In the genomic region with DNA sequence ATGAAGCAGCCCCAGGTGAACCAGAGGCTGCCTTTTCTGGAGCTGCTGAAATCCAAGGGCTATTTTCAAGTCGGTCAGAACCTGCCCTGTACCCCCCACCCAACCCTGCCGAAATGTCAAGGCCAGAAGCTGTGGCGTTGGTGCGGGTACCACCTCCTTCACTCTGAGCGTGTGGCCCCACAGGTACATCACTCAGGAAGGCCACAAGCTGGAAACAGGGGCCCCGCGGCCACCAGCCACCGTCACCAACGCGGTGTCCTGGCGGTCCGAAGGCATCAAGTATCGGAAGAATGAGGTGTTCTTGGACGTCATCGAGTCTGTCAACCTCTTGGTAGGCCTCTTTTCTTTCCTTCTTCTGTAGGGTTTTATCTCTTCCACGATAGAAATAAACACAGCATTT, we compare ENCODE assay signal across 20 cellular contexts. TPM values are rescaled to one million over a fixed set of nuclear protein-coding genes. Genes with fewer than 3 reads are reported as not detected.
A peak's percentile ranks its signal among the peaks of the same experiment; 100 is the strongest.
DNase-seq lines count a peak whose midpoint lies in the region; ATAC-seq, FAIRE-seq and TF ChIP-seq lines count a peak whose summit lies in the region.
"Had no signal": no experiment of that assay in that cellular context is flagged by ENCODE, and none has a peak within 500 bp of the region (broad histone marks: within the 10 kb centered on the region; RNA-seq: fewer than 3 reads in every experiment).

No MANE protein-coding gene starts in this region.

- peak in 1 of 2 donors; percentile 20 for ATAC-seq in activated T-cell treated with anti-CD3 and anti-CD28 coated beads, Interleukin-2, amount 50 U/mL, for 72 hours (replicated peaks in 1 of 2)
- ATAC-seq in WTC11 (no peak), upper lobe of right lung (no peak)
- ATAC-seq: A549 had no signal

- peak overlapping the region; percentile 58 to 73 for H3K4me3 Mint-ChIP-seq in activated T-cell treated with anti-CD3 and anti-CD28 coated beads, Interleukin-2, amount 50 U/mL, for 72 hours
- H3K4me3 Mint-ChIP-seq in WTC11, result no peak overlapping the region
- H3K4me3 Mint-ChIP-seq: HFFc6 had no signal

- H3K4me3 ChIP-seq in upper lobe of right lung (no peak overlapping the region), HAP-1 (no peak overlapping the region), small intestine (ENCODE audit: low read depth in 1 of 2, low read length in 2 of 2) (no peak overlapping the region)
- H3K4me3 ChIP-seq: A549, PC-9 had no signal

- H3K27me3 ChIP-seq in upper lobe of right lung, result no peaks in the 10 kb centered on the region
- H3K27me3 ChIP-seq in HAP-1 (ENCODE audit: low read depth), result no peaks in the 10 kb centered on the region
- H3K27me3 ChIP-seq in small intestine (ENCODE audit: control insufficient read depth in 2 of 2, insufficient read depth in 2 of 2, low read length in 2 of 2), result no peaks in the 10 kb centered on the region

- no peaks in the 10 kb centered on the region for H3K4me1 ChIP-seq in upper lobe of right lung
- peaks cover 13% of the 10 kb centered on the region for H3K4me1 ChIP-seq in HAP-1
- H3K4me1 ChIP-seq in small intestine (ENCODE audit: control insufficient read depth in 2 of 2, insufficient read depth in 1 of 2, low read depth in 1 of 2, low read length in 1 of 2), result no peaks in the 10 kb centered on the region
- H3K4me1 ChIP-seq: A549, Caco-2 had no signal

- no peak for FAIRE-seq in small intestine (lab: Jason Lieb, UNC)
- FAIRE-seq: A549 had no signal

- no peak overlapping the region for H3K27ac ChIP-seq in upper lobe of right lung
- H3K27ac ChIP-seq in small intestine (ENCODE audit: low read depth in 1 of 2, low read length in 1 of 2), result no peak overlapping the region
- H3K27ac ChIP-seq: A549, PC-9 had no signal

- H3K27ac Mint-ChIP-seq in activated T-cell treated with anti-CD3 and anti-CD28 coated beads, Interleukin-2, amount 50 U/mL, for 72 hours, result peak overlapping the region; percentile 35
- no peak overlapping the region for H3K27ac Mint-ChIP-seq in WTC11

- in situ Hi-C loops in HAP-1 (cut with MboI; ENCODE audit: low sequenced_read_pairs), result no loop called here

- intact Hi-C loops in upper lobe of right lung (cut with DNase I), result no loop called here

- H3K9me3 ChIP-seq in upper lobe of right lung (no peaks in the 10 kb centered on the region), HAP-1 (no peaks in the 10 kb centered on the region), small intestine (ENCODE audit: control insufficient read depth, low read depth) (no peaks in the 10 kb centered on the region)
- H3K9me3 ChIP-seq: A549, Caco-2 had no signal

- POLR2A ChIA-PET in WTC11 (lab: Charles Lee), result interaction anchor here (0.5 kb wide), 1 partner anchor 159 kb away, joined by 3 read pairs; no protein-coding TSS in a partner anchor

- H3K27me3 Mint-ChIP-seq in activated T-cell treated with anti-CD3 and anti-CD28 coated beads, Interleukin-2, amount 50 U/mL, for 72 hours (ENCODE audit: low read depth), result no peaks in the 10 kb centered on the region
- no peaks in the 10 kb centered on the region for H3K27me3 Mint-ChIP-seq in WTC11 (ENCODE audit: low read depth)

- TF ChIP-seq CTCF in WTC11 (IDR thresholded peaks at IDR 0.05), result no peak
- TF ChIP-seq CTCF in upper lobe of right lung (IDR thresholded peaks at IDR 0.05), result no peak

- peaks cover 86% of the 10 kb centered on the region for H3K36me3 ChIP-seq in upper lobe of right lung
- H3K36me3 ChIP-seq in HAP-1 (replicated peaks), result peaks cover 29% of the 10 kb centered on the region
- H3K36me3 ChIP-seq in small intestine (ENCODE audit: control insufficient read depth in 2 of 2, insufficient read depth in 2 of 2, low read length in 2 of 2), result peaks cover 15 to 36% of the 10 kb centered on the region in 2 donors

- H3K4me1 Mint-ChIP-seq in activated T-cell treated with anti-CD3 and anti-CD28 coated beads, Interleukin-2, amount 50 U/mL, for 72 hours (ENCODE audit: low read depth), result peaks cover 63% of the 10 kb centered on the region
- no peaks in the 10 kb centered on the region for H3K4me1 Mint-ChIP-seq in WTC11

- 95 to 96% (median 95%) methylated on average over 16 of the region's 16 CpGs for WGBS in small intestine, 3 donors

- H3K9me3 Mint-ChIP-seq in activated T-cell treated with anti-CD3 and anti-CD28 coated beads, Interleukin-2, amount 50 U/mL, for 72 hours, result no peaks in the 10 kb centered on the region
- no peaks in the 10 kb centered on the region for H3K9me3 Mint-ChIP-seq in WTC11

- no peak for DNase-seq in activated T-cell treated with anti-CD3 and anti-CD28 coated beads, Interleukin-2, amount 50 U/mL, for 72 hours
- no peak for DNase-seq in activated T-cell treated with anti-CD3 and anti-CD28 coated beads, Interleukin-2, amount 50 U/mL, for 48 hours
- DNase-seq in WTC11 (ENCODE audit: low spot score), result peak; percentile 3
- DNase-seq in mesenteric fat pad (ENCODE audit: low spot score), result peak; percentile 80
- peak; percentile 34 for DNase-seq in upper lobe of right lung
- DNase-seq in HAP-1 (ENCODE audit: low spot score in 2 of 2), result no peak
- DNase-seq in small intestine, result no peak
- DNase-seq: C1 segment of cervical spinal cord, Caco-2, EL, GOT3, HFFc6, NCI-H1048, NCI-H1436 treated with DMSO at 0.1 percent for 48 hours, NCI-H2081 treated with DMSO at 0.1 percent for 48 hours, NCI-H510A treated with DMSO at 0.1 percent for 48 hours, NCI-H82, PC-9 had no signal

- CTCF ChIA-PET in WTC11 (lab: Charles Lee), result interaction anchor here (0.9 to 1.3 kb wide), 2 partner anchors 23 to 24 kb away, joined by 3 to 4 read pairs; partner anchors contain the start of gene FAM32A

- peaks cover 20 to 35% of the 10 kb centered on the region in 2 donors for H3K36me3 Mint-ChIP-seq in activated T-cell treated with anti-CD3 and anti-CD28 coated beads, Interleukin-2, amount 50 U/mL, for 72 hours (ENCODE audit: insufficient read depth in 2 of 2)
- peaks cover 7% of the 10 kb centered on the region for H3K36me3 Mint-ChIP-seq in WTC11

TF ChIP-seq in WTC11, 78 proteins besides CTCF, POLR2A, EP300 and RAD21 (continues in another document):
- TF ChIP-seq TEAD1 (CRISPR knock-in tag; IDR thresholded peaks at IDR 0.05), result no peak
- TF ChIP-seq, protein P1, sequence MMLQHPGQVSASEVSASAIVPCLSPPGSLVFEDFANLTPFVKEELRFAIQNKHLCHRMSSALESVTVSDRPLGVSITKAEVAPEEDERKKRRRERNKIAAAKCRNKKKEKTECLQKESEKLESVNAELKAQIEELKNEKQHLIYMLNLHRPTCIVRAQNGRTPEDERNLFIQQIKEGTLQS (CRISPR knock-in tag; conservative IDR thresholded peaks at IDR 0.05), result no peak
- TF ChIP-seq ZNF317 (CRISPR knock-in tag; IDR thresholded peaks at IDR 0.05; ENCODE audit: borderline replicate concordance, low read depth), result no peak
- no peak for TF ChIP-seq MAX (CRISPR knock-in tag; IDR thresholded peaks at IDR 0.05)
- no peak for TF ChIP-seq KAT7 (CRISPR knock-in tag; IDR thresholded peaks at IDR 0.05; ENCODE audit: borderline replicate concordance)
- TF ChIP-seq, protein P2, sequence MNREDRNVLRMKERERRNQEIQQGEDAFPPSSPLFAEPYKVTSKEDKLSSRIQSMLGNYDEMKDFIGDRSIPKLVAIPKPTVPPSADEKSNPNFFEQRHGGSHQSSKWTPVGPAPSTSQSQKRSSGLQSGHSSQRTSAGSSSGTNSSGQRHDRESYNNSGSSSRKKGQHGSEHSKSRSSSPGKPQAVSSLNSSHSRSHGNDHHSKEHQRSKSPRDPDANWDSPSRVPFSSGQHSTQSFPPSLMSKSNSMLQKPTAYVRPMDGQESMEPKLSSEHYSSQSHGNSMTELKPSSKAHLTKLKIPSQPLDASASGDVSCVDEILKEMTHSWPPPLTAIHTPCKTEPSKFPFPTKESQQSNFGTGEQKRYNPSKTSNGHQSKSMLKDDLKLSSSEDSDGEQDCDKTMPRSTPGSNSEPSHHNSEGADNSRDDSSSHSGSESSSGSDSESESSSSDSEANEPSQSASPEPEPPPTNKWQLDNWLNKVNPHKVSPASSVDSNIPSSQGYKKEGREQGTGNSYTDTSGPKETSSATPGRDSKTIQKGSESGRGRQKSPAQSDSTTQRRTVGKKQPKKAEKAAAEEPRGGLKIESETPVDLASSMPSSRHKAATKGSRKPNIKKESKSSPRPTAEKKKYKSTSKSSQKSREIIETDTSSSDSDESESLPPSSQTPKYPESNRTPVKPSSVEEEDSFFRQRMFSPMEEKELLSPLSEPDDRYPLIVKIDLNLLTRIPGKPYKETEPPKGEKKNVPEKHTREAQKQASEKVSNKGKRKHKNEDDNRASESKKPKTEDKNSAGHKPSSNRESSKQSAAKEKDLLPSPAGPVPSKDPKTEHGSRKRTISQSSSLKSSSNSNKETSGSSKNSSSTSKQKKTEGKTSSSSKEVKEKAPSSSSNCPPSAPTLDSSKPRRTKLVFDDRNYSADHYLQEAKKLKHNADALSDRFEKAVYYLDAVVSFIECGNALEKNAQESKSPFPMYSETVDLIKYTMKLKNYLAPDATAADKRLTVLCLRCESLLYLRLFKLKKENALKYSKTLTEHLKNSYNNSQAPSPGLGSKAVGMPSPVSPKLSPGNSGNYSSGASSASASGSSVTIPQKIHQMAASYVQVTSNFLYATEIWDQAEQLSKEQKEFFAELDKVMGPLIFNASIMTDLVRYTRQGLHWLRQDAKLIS (CRISPR knock-in tag; IDR thresholded peaks at IDR 0.05; ENCODE audit: borderline replicate concordance), result no peak
- no peak for TF ChIP-seq FOXK1 (CRISPR knock-in tag; IDR thresholded peaks at IDR 0.05)

RNA-seq across cellular contexts. Expression of gene AP1M1, which starts 11.1 kb away (rescaled TPM):
- total RNA-seq in activated T-cell treated with anti-CD3 and anti-CD28 coated beads, Interleukin-2, amount 50 U/mL, for 72 hours, result 100 to 1,000 TPM; 112 TPM
- total RNA-seq in WTC11 (2021), result 27.7 to 34.5 TPM (median 30.5 TPM) in 3 replicates
- 110 TPM for total RNA-seq in mesenteric fat pad
- 72.1 TPM for total RNA-seq in upper lobe of right lung
- polyA plus RNA-seq in small intestine, result 10 to 100 TPM; 29.7 to 97.8 (median 84.1) TPM

RNA-seq across cellular contexts. Expression of gene FAM32A, which starts 23.6 kb away (rescaled TPM):
- total RNA-seq in activated T-cell treated with anti-CD3 and anti-CD28 coated beads, Interleukin-2, amount 50 U/mL, for 72 hours, result 10 to 100 TPM; 47.0 to 49.5 TPM
- total RNA-seq in WTC11 (2021) (59.5 to 62.6 TPM (median 62.2 TPM) in 3 replicates), mesenteric fat pad (59.4 TPM), upper lobe of right lung (56.4 TPM)
- polyA plus RNA-seq in small intestine, result 100 to 1,000 TPM in 2 of 3 donors, 10 to 100 TPM in 1; 82.3 to 205 (median 195) TPM

RNA-seq across cellular contexts. Expression of gene CIB3, which starts 35.5 kb away (rescaled TPM):
- not detected for total RNA-seq in activated T-cell treated with anti-CD3 and anti-CD28 coated beads, Interleukin-2, amount 50 U/mL, for 72 hours
- not detected in 3 replicates for total RNA-seq in WTC11 (2021)
- total RNA-seq in mesenteric fat pad, result not detected
- not detected for total RNA-seq in upper lobe of right lung
- not detected for polyA plus RNA-seq in small intestine
- total RNA-seq: Caco-2, HFFc6, MCF 10A, PC-9 had no signal
- polyA plus RNA-seq: A549 had no signal

Comparison
In these comparisons a context has a peak if more than half of its experiments do, and no peak if none do; other contexts are left out.
1. DNase-seq: peak in WTC11 (single experiment), mesenteric fat pad (single experiment) and upper lobe of right lung (single experiment); none in activated T-cell treated with anti-CD3 and anti-CD28 coated beads, Interleukin-2, amount 50 U/mL, for 72 hours (0 of 2), activated T-cell treated with anti-CD3 and anti-CD28 coated beads, Interleukin-2, amount 50 U/mL, for 48 hours (0 of 2), HAP-1 (0 of 2) and small intestine (single experiment).